In genomic region chrX:140172401-140172800, GRCh38 we compare ENCODE assay signal across 17 cellular contexts.
"Had no signal": no experiment of that assay in that cellular context is flagged by ENCODE, and none has a peak within 500 bp of the region (broad histone marks: within the 10 kb centered on the region; RNA-seq: fewer than 3 reads in every experiment).

No MANE protein-coding gene starts in this region.

- H3K36me3 ChIP-seq: stomach, suprapubic skin, thoracic aorta, thyroid gland, tibial artery, tibial nerve, transverse colon, upper lobe of left lung, upper lobe of right lung, uterus, vagina had no signal

- ATAC-seq: stimulated activated effector memory CD8-positive, alpha-beta T cell treated with anti-CD3 and anti-CD28 coated beads, Interleukin-12 subunit alpha, Interleukin-12 subunit beta, amount 100 ng/mL, for 72 hours; stimulated activated memory B cell treated with anti-CD40 and anti-IgM and Interleukin-4, amounts not matched to agents 10 μg/mL and 1 μg/mL and 100 μg/mL, for 72 hours; stimulated activated naive B cell treated with anti-CD40 and anti-IgM and Interleukin-4, amounts not matched to agents 10 μg/mL and 1 μg/mL and 100 μg/mL, for 72 hours; stimulated activated naive CD8-positive, alpha-beta T cell treated with anti-CD3 and anti-CD28 coated beads, Interleukin-15, amount 100 ng/mL, for 72 hours; stimulated activated naive CD8-positive, alpha-beta T cell treated with anti-CD3 and anti-CD28 coated beads, Interleukin-15, Interleukin-2, amounts not matched to agents 100 U/mL and 50 U/mL, for 24 hours; upper lobe of right lung had no signal

- H3K4me3 ChIP-seq: stomach, suprapubic skin, testis, thoracic aorta, thyroid gland, tibial artery, tibial nerve, transverse colon, upper lobe of left lung, upper lobe of right lung, uterus, vagina had no signal

- H3K9me3 ChIP-seq: suprapubic skin, testis, thoracic aorta, thyroid gland, tibial nerve, transverse colon, upper lobe of right lung, uterus, vagina had no signal

- H3K4me1 ChIP-seq: stomach, suprapubic skin, testis, thyroid gland, tibial artery, tibial nerve, transverse colon, upper lobe of left lung, upper lobe of right lung, uterus, vagina had no signal

- H3K27ac ChIP-seq: stomach, suprapubic skin, testis, thoracic aorta, thyroid gland, tibial artery, tibial nerve, transverse colon, upper lobe of left lung, upper lobe of right lung, uterus, vagina had no signal
